8 cellular contexts compared by ENCODE assay signal in the genomic region with DNA sequence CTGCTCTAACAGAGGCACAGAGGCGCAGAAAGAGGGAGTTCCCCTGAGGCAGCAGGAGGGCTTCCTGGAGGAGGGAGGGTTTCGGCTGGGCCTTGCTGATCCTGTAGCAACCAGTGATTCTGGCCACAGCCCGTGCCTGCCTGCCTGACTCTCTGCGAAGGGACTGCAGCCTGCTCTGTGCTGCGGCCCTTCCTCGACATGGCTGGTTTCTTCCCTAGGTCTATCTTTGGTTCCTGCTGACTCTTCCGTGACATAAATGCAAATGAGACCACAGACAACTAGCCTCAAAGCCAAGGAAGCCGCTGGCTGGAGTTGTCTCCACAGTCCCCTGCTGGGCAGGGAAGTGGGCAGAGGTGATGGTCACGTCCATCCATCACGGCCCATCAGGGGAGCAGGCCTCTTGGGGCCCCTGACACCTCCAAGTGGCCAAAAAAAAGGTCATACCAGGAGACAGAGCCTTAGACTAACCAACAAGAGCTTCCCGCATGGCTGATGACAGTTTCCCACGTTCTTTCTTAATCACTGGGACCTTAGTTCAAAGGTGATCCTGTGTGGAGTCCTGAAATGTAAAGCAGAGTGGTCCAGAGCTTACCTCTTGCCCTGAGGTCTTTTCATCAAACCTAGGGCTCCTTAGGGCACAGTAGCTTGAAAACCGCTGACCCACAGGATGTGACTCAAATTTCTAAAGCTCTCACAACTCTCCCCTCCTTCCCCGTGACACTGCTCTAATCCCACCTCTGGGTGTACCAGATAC. TPM values are rescaled to one million over a fixed set of nuclear protein-coding genes. Genes with fewer than 3 reads are reported as not detected.
DNase-seq lines count a peak whose midpoint lies in the region; ATAC-seq and TF ChIP-seq lines count a peak whose summit lies in the region.

No MANE protein-coding gene starts in this region.

- peak overlapping the region; percentile 87 for H3K27ac ChIP-seq in upper lobe of right lung

- H3K9me3 ChIP-seq in upper lobe of right lung: no peaks in the 10 kb centered on the region

- H3K9me3 Mint-ChIP-seq in activated T-helper 1 cell treated with anti-CD3 and anti-CD28 coated beads, Interleukin-12 subunit alpha, Interleukin-12 subunit beta, Interleukin-2, Interleukin-4 antibody, amounts not matched to agents 30 ng/mL and 10 ng/mL and 1 ng/mL, durations not matched to agents 14 hours and 24 hours and 36 hours: no peaks in the 10 kb centered on the region

- H3K27me3 ChIP-seq in upper lobe of right lung: no peaks in the 10 kb centered on the region

- H3K4me3 ChIP-seq in GM08714 (ENCODE audit: low read length) (peak overlapping the region; percentile 3; the same call in 1 of the 2 replicates), upper lobe of right lung (no peak overlapping the region)

- peaks cover 75% of the 10 kb centered on the region for H3K4me1 ChIP-seq in upper lobe of right lung

- no peak overlapping the region for H3K4me3 Mint-ChIP-seq in activated T-helper 1 cell treated with anti-CD3 and anti-CD28 coated beads, Interleukin-12 subunit alpha, Interleukin-12 subunit beta, Interleukin-2, Interleukin-4 antibody, amounts not matched to agents 30 ng/mL and 10 ng/mL and 1 ng/mL, durations not matched to agents 14 hours and 24 hours and 36 hours

- peak overlapping the region; percentile 16 for H3K27ac Mint-ChIP-seq in activated T-helper 1 cell treated with anti-CD3 and anti-CD28 coated beads, Interleukin-12 subunit alpha, Interleukin-12 subunit beta, Interleukin-2, Interleukin-4 antibody, amounts not matched to agents 30 ng/mL and 10 ng/mL and 1 ng/mL, durations not matched to agents 14 hours and 24 hours and 36 hours

- TF ChIP-seq CTCF in upper lobe of right lung (IDR thresholded peaks at IDR 0.05): no peak

- intact Hi-C loops in activated T-helper 1 cell treated with anti-CD3 and anti-CD28 coated beads, Interleukin-12 subunit alpha, Interleukin-12 subunit beta, Interleukin-2, Interleukin-4 antibody, amounts not matched to agents 30 ng/mL and 10 ng/mL and 1 ng/mL, durations not matched to agents 14 hours and 24 hours and 36 hours (cut with micrococcal nuclease): no loop called here
- intact Hi-C loops in upper lobe of right lung (cut with DNase I): no loop called here

- no peaks in the 10 kb centered on the region for H3K36me3 ChIP-seq in upper lobe of right lung

- no peaks in the 10 kb centered on the region for H3K27me3 Mint-ChIP-seq in activated T-helper 1 cell treated with anti-CD3 and anti-CD28 coated beads, Interleukin-12 subunit alpha, Interleukin-12 subunit beta, Interleukin-2, Interleukin-4 antibody, amounts not matched to agents 30 ng/mL and 10 ng/mL and 1 ng/mL, durations not matched to agents 14 hours and 24 hours and 36 hours (ENCODE audit: insufficient read depth)

- ATAC-seq in GM21367 (IDR thresholded peaks at IDR 0.05; ENCODE audit: unreplicated experiment): peak; percentile 86
- peak; percentile 84 for ATAC-seq in HG03521 (IDR thresholded peaks at IDR 0.05; ENCODE audit: unreplicated experiment)
- ATAC-seq in upper lobe of right lung: peak; percentile 5

- no peak for DNase-seq in activated T-helper 1 cell treated with anti-CD3 and anti-CD28 coated beads, Interleukin-12 subunit alpha, Interleukin-12 subunit beta, Interleukin-2, Interleukin-4 antibody, amounts not matched to agents 30 ng/mL and 10 ng/mL and 1 ng/mL, durations not matched to agents 14 hours and 24 hours and 36 hours (ENCODE audit: low spot score)
- peak; percentile 61 for DNase-seq in kidney glomerular epithelial cell (lab: John Stamatoyannopoulos, UW)
- peak; percentile 66 for DNase-seq in upper lobe of right lung
- DNase-seq in NCI-H1436 (lab: John Stamatoyannopoulos, UW): no peak
- DNase-seq in SHP77 treated with DMSO at 0.1 percent for 48 hours (lab: John Stamatoyannopoulos, UW): no peak

- H3K4me1 Mint-ChIP-seq in activated T-helper 1 cell treated with anti-CD3 and anti-CD28 coated beads, Interleukin-12 subunit alpha, Interleukin-12 subunit beta, Interleukin-2, Interleukin-4 antibody, amounts not matched to agents 30 ng/mL and 10 ng/mL and 1 ng/mL, durations not matched to agents 14 hours and 24 hours and 36 hours (ENCODE audit: low read depth): peaks cover 9% of the 10 kb centered on the region

- H3K36me3 Mint-ChIP-seq in activated T-helper 1 cell treated with anti-CD3 and anti-CD28 coated beads, Interleukin-12 subunit alpha, Interleukin-12 subunit beta, Interleukin-2, Interleukin-4 antibody, amounts not matched to agents 30 ng/mL and 10 ng/mL and 1 ng/mL, durations not matched to agents 14 hours and 24 hours and 36 hours (ENCODE audit: low read depth): no peaks in the 10 kb centered on the region

RNA-seq across cellular contexts. Expression of a gene that starts 55.3 kb away (rescaled TPM):
- 9.1 and 10.2 TPM in 2 replicates for total RNA-seq in activated T-helper 1 cell treated with anti-CD3 and anti-CD28 coated beads, Interleukin-12 subunit alpha, Interleukin-12 subunit beta, Interleukin-2, Interleukin-4 antibody, amounts not matched to agents 30 ng/mL and 10 ng/mL and 1 ng/mL, durations not matched to agents 14 hours and 24 hours and 36 hours
- 35.8 TPM for total RNA-seq in upper lobe of right lung

Comparison
In these comparisons a context has a peak if more than half of its experiments do, and no peak if none do; other contexts are left out.
1. ATAC-seq: peak in every context shown above with its lines; median percentile 86 in GM21367; 84 in HG03521; 5 in upper lobe of right lung.
2. DNase-seq: peak in kidney glomerular epithelial cell (single experiment) and upper lobe of right lung (single experiment); none in activated T-helper 1 cell treated with anti-CD3 and anti-CD28 coated beads, Interleukin-12 subunit alpha, Interleukin-12 subunit beta, Interleukin-2, Interleukin-4 antibody, amounts not matched to agents 30 ng/mL and 10 ng/mL and 1 ng/mL, durations not matched to agents 14 hours and 24 hours and 36 hours (single experiment), NCI-H1436 (single experiment) and SHP77 treated with DMSO at 0.1 percent for 48 hours (single experiment).